ENCODE assay signal across 1 cellular context in the genomic region with DNA sequence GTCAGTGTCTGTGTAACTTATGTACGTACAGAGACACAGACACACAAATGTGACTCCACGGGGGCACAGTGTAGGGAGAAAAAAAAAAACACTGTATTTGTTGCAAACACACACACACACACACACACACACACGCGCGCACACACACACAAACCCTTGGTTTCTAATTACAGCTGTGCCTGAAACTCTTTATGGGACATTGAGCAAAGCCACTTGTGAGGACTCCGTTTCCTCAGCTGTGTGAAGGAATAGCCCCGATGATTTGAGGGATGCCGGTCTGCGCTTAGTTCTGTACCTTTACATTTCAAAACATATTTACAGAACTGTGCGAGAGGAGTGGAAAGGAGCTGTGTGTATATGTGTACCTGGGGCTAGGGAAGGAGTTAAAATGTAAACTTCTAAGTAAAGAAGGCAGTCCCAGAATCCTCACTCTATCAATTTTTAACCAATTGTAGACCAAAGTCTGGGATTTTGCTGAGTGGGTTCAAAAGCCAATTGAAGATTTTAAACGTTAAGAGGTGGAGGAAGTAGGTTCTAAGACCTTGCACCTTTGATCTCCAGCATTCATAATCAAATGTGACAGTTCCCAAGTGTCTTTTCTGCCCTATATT.
A peak's percentile ranks its signal among the peaks of the same experiment; 100 is the strongest.
TF ChIP-seq lines count a peak whose summit lies in the region.

No MANE protein-coding gene starts in this region.

TF ChIP-seq in HepG2, 621 proteins besides CTCF, POLR2A, EP300 and RAD21 (continued from another document and continues in another):
- TF ChIP-seq, protein P1, sequence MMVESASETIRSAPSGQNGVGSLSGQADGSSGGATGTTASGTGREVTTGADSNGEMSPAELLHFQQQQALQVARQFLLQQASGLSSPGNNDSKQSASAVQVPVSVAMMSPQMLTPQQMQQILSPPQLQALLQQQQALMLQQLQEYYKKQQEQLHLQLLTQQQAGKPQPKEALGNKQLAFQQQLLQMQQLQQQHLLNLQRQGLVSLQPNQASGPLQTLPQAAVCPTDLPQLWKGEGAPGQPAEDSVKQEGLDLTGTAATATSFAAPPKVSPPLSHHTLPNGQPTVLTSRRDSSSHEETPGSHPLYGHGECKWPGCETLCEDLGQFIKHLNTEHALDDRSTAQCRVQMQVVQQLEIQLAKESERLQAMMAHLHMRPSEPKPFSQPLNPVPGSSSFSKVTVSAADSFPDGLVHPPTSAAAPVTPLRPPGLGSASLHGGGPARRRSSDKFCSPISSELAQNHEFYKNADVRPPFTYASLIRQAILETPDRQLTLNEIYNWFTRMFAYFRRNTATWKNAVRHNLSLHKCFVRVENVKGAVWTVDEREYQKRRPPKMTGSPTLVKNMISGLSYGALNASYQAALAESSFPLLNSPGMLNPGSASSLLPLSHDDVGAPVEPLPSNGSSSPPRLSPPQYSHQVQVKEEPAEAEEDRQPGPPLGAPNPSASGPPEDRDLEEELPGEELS (CRISPR knock-in tag; IDR thresholded peaks at IDR 0.05): peak; percentile 90
- no peak for TF ChIP-seq ZNF83 (CRISPR knock-in tag; IDR thresholded peaks at IDR 0.05; ENCODE audit: borderline replicate concordance)
- no peak for TF ChIP-seq HIVEP1 (CRISPR knock-in tag; IDR thresholded peaks at IDR 0.05)
- TF ChIP-seq, protein P2, sequence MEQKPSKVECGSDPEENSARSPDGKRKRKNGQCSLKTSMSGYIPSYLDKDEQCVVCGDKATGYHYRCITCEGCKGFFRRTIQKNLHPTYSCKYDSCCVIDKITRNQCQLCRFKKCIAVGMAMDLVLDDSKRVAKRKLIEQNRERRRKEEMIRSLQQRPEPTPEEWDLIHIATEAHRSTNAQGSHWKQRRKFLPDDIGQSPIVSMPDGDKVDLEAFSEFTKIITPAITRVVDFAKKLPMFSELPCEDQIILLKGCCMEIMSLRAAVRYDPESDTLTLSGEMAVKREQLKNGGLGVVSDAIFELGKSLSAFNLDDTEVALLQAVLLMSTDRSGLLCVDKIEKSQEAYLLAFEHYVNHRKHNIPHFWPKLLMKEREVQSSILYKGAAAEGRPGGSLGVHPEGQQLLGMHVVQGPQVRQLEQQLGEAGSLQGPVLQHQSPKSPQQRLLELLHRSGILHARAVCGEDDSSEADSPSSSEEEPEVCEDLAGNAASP (CRISPR knock-in tag; IDR thresholded peaks at IDR 0.05; ENCODE audit: borderline replicate concordance): peak; percentile 60
- no peak for TF ChIP-seq CENPT (CRISPR knock-in tag; IDR thresholded peaks at IDR 0.05; ENCODE audit: low read depth)
- no peak for TF ChIP-seq ZNF335 (CRISPR knock-in tag; IDR thresholded peaks at IDR 0.05)
- TF ChIP-seq, protein P3, sequence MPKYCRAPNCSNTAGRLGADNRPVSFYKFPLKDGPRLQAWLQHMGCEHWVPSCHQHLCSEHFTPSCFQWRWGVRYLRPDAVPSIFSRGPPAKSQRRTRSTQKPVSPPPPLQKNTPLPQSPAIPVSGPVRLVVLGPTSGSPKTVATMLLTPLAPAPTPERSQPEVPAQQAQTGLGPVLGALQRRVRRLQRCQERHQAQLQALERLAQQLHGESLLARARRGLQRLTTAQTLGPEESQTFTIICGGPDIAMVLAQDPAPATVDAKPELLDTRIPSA (CRISPR knock-in tag; IDR thresholded peaks at IDR 0.05; ENCODE audit: borderline replicate concordance): no peak; the same call in 1 of the 2 replicates
- TF ChIP-seq PRMT3 (CRISPR knock-in tag; IDR thresholded peaks at IDR 0.05; ENCODE audit: borderline replicate concordance, low read depth): no peak
- no peak for TF ChIP-seq RXRA (CRISPR knock-in tag; IDR thresholded peaks at IDR 0.05)
- TF ChIP-seq ZNF343 (CRISPR knock-in tag; IDR thresholded peaks at IDR 0.05): no peak
- peak; percentile 81 for TF ChIP-seq MED1 (CRISPR knock-in tag; IDR thresholded peaks at IDR 0.05)
- TF ChIP-seq, protein P4, sequence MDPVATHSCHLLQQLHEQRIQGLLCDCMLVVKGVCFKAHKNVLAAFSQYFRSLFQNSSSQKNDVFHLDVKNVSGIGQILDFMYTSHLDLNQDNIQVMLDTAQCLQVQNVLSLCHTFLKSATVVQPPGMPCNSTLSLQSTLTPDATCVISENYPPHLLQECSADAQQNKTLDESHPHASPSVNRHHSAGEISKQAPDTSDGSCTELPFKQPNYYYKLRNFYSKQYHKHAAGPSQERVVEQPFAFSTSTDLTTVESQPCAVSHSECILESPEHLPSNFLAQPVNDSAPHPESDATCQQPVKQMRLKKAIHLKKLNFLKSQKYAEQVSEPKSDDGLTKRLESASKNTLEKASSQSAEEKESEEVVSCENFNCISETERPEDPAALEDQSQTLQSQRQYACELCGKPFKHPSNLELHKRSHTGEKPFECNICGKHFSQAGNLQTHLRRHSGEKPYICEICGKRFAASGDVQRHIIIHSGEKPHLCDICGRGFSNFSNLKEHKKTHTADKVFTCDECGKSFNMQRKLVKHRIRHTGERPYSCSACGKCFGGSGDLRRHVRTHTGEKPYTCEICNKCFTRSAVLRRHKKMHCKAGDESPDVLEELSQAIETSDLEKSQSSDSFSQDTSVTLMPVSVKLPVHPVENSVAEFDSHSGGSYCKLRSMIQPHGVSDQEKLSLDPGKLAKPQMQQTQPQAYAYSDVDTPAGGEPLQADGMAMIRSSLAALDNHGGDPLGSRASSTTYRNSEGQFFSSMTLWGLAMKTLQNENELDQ (CRISPR knock-in tag; IDR thresholded peaks at IDR 0.05; ENCODE audit: borderline replicate concordance): no peak
- TF ChIP-seq, protein P5, sequence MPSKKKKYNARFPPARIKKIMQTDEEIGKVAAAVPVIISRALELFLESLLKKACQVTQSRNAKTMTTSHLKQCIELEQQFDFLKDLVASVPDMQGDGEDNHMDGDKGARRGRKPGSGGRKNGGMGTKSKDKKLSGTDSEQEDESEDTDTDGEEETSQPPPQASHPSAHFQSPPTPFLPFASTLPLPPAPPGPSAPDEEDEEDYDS (CRISPR knock-in tag; IDR thresholded peaks at IDR 0.05): peak; percentile 90
- TF ChIP-seq, protein P6, sequence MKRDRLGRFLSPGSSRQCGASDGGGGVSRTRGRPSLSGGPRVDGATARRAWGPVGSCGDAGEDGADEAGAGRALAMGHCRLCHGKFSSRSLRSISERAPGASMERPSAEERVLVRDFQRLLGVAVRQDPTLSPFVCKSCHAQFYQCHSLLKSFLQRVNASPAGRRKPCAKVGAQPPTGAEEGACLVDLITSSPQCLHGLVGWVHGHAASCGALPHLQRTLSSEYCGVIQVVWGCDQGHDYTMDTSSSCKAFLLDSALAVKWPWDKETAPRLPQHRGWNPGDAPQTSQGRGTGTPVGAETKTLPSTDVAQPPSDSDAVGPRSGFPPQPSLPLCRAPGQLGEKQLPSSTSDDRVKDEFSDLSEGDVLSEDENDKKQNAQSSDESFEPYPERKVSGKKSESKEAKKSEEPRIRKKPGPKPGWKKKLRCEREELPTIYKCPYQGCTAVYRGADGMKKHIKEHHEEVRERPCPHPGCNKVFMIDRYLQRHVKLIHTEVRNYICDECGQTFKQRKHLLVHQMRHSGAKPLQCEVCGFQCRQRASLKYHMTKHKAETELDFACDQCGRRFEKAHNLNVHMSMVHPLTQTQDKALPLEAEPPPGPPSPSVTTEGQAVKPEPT (CRISPR knock-in tag; IDR thresholded peaks at IDR 0.05; ENCODE audit: low read depth): no peak
- no peak for TF ChIP-seq FOXM1 (CRISPR knock-in tag; IDR thresholded peaks at IDR 0.05)
- TF ChIP-seq ZNF205 (CRISPR knock-in tag; IDR thresholded peaks at IDR 0.05): 0 out of 2 replicates have a peak, but pooled peaks have one; percentile 48
- no peak for TF ChIP-seq ZNF484 (CRISPR knock-in tag; IDR thresholded peaks at IDR 0.05; ENCODE audit: borderline replicate concordance, low read depth)
- peak; percentile 32; the same call in 1 of the 2 replicates for TF ChIP-seq DR1 (CRISPR knock-in tag; IDR thresholded peaks at IDR 0.05)
- TF ChIP-seq, protein P7, sequence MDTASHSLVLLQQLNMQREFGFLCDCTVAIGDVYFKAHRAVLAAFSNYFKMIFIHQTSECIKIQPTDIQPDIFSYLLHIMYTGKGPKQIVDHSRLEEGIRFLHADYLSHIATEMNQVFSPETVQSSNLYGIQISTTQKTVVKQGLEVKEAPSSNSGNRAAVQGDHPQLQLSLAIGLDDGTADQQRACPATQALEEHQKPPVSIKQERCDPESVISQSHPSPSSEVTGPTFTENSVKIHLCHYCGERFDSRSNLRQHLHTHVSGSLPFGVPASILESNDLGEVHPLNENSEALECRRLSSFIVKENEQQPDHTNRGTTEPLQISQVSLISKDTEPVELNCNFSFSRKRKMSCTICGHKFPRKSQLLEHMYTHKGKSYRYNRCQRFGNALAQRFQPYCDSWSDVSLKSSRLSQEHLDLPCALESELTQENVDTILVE (CRISPR knock-in tag; IDR thresholded peaks at IDR 0.05): peak; percentile 18; the same call in 1 of the 2 replicates
- no peak for TF ChIP-seq ZSCAN31 (CRISPR knock-in tag; IDR thresholded peaks at IDR 0.05; ENCODE audit: low read depth)
- TF ChIP-seq ZNF446 (CRISPR knock-in tag; IDR thresholded peaks at IDR 0.05): no peak
- TF ChIP-seq MYNN (CRISPR knock-in tag; IDR thresholded peaks at IDR 0.05; ENCODE audit: low read depth): no peak
- no peak for TF ChIP-seq SRSF4 (IDR thresholded peaks at IDR 0.05; ENCODE audit: low read depth, low read length, poor library complexity, severe bottlenecking)
- no peak for TF ChIP-seq ZNF776 (CRISPR knock-in tag; IDR thresholded peaks at IDR 0.05)
- no peak for TF ChIP-seq SP140L (CRISPR knock-in tag; IDR thresholded peaks at IDR 0.05; ENCODE audit: borderline replicate concordance)
- TF ChIP-seq TSC22D2 (CRISPR knock-in tag; IDR thresholded peaks at IDR 0.05; ENCODE audit: borderline replicate concordance): no peak
- peak; percentile 50 for TF ChIP-seq RARA (CRISPR knock-in tag; IDR thresholded peaks at IDR 0.05)
- TF ChIP-seq, protein P8, sequence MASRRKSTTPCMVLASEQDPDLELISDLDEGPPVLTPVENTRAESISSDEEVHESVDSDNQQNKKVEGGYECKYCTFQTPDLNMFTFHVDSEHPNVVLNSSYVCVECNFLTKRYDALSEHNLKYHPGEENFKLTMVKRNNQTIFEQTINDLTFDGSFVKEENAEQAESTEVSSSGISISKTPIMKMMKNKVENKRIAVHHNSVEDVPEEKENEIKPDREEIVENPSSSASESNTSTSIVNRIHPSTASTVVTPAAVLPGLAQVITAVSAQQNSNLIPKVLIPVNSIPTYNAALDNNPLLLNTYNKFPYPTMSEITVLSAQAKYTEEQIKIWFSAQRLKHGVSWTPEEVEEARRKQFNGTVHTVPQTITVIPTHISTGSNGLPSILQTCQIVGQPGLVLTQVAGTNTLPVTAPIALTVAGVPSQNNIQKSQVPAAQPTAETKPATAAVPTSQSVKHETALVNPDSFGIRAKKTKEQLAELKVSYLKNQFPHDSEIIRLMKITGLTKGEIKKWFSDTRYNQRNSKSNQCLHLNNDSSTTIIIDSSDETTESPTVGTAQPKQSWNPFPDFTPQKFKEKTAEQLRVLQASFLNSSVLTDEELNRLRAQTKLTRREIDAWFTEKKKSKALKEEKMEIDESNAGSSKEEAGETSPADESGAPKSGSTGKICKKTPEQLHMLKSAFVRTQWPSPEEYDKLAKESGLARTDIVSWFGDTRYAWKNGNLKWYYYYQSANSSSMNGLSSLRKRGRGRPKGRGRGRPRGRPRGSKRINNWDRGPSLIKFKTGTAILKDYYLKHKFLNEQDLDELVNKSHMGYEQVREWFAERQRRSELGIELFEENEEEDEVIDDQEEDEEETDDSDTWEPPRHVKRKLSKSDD (CRISPR knock-in tag; IDR thresholded peaks at IDR 0.05; ENCODE audit: low read depth): no peak
- no peak for TF ChIP-seq ZNF614 (CRISPR knock-in tag; IDR thresholded peaks at IDR 0.05; ENCODE audit: borderline replicate concordance)
- no peak for TF ChIP-seq U2AF2 (IDR thresholded peaks at IDR 0.05; ENCODE audit: low read depth, low read length)
- peak; percentile 6 for TF ChIP-seq XRCC5 (optimal IDR thresholded peaks at IDR 0.05; ENCODE audit: low read length)
- TF ChIP-seq KDM1A (CRISPR knock-in tag; IDR thresholded peaks at IDR 0.05): no peak; the same call in 1 of the 2 replicates
- TF ChIP-seq, protein P9, sequence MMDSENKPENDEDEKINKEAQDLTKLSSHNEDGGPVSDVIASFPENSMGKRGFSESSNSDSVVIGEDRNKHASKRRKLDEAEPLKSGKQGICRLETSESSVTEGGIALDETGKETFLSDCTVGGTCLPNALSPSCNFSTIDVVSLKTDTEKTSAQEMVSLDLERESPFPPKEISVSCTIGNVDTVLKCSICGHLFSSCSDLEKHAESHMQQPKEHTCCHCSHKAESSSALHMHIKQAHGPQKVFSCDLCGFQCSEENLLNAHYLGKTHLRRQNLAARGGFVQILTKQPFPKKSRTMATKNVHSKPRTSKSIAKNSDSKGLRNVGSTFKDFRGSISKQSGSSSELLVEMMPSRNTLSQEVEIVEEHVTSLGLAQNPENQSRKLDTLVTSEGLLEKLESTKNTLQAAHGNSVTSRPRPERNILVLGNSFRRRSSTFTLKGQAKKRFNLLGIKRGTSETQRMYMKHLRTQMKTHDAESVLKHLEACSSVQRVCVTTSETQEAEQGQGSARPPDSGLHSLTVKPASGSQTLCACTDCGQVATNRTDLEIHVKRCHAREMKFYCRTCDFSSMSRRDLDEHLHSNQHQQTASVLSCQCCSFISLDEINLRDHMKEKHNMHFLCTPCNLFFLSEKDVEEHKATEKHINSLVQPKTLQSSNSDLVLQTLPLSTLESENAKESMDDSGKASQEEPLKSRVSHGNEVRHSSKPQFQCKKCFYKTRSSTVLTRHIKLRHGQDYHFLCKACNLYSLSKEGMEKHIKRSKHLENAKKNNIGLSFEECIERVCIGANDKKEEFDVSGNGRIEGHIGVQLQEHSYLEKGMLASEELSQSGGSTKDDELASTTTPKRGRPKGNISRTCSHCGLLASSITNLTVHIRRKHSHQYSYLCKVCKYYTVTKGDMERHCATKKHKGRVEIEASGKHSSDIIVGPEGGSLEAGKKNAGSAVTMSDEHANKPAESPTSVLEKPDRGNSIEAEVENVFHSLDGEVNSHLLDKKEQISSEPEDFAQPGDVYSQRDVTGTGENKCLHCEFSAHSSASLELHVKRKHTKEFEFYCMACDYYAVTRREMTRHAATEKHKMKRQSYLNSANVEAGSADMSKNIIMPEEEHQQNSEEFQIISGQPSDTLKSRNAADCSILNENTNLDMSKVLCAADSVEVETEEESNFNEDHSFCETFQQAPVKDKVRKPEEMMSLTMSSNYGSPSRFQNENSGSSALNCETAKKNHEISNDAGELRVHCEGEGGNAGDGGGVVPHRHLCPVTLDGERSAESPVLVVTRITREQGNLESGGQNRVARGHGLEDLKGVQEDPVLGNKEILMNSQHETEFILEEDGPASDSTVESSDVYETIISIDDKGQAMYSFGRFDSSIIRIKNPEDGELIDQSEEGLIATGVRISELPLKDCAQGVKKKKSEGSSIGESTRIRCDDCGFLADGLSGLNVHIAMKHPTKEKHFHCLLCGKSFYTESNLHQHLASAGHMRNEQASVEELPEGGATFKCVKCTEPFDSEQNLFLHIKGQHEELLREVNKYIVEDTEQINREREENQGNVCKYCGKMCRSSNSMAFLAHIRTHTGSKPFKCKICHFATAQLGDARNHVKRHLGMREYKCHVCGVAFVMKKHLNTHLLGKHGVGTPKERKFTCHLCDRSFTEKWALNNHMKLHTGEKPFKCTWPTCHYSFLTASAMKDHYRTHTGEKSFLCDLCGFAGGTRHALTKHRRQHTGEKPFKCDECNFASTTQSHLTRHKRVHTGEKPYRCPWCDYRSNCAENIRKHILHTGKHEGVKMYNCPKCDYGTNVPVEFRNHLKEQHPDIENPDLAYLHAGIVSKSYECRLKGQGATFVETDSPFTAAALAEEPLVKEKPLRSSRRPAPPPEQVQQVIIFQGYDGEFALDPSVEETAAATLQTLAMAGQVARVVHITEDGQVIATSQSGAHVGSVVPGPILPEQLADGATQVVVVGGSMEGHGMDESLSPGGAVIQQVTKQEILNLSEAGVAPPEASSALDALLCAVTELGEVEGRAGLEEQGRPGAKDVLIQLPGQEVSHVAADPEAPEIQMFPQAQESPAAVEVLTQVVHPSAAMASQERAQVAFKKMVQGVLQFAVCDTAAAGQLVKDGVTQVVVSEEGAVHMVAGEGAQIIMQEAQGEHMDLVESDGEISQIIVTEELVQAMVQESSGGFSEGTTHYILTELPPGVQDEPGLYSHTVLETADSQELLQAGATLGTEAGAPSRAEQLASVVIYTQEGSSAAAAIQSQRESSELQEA (CRISPR knock-in tag; IDR thresholded peaks at IDR 0.05; ENCODE audit: not compliant biosample characterization): no peak
- TF ChIP-seq FOXJ3 (CRISPR knock-in tag; IDR thresholded peaks at IDR 0.05; ENCODE audit: borderline replicate concordance): peak; percentile 84; the same call in 1 of the 2 replicates
- no peak for TF ChIP-seq ATAD3A (CRISPR knock-in tag; IDR thresholded peaks at IDR 0.05)
